In genomic region chr19:37719111-37719926, GRCh38 we compare ENCODE assay signal across 1 cellular context.
TF ChIP-seq lines count a peak whose summit lies in the region.

Gene ZNF607, minus strand, starts transcription at chr19:37719761. Its CDS starts 8,143 bp downstream, at chr19:37711618.

TF ChIP-seq in K562, 482 proteins besides CTCF, POLR2A, EP300 and RAD21 (continued from another document and continues in another):
- TF ChIP-seq NKRF (IDR thresholded peaks at IDR 0.05; ENCODE audit: borderline replicate concordance) (peak; percentile 27; the same call in 1 of the 2 replicates), ZNF232 (CRISPR knock-in tag; IDR thresholded peaks at IDR 0.05) (no peak), ZFP30 (CRISPR knock-in tag; IDR thresholded peaks at IDR 0.05; ENCODE audit: borderline replicate concordance) (no peak), CHD7 (IDR thresholded peaks at IDR 0.05; ENCODE audit: low read depth, low read length) (no peak), SAFB (IDR thresholded peaks at IDR 0.05; ENCODE audit: borderline replicate concordance, low read depth, low read length) (no peak), RBM39 (optimal IDR thresholded peaks at IDR 0.05; ENCODE audit: low read depth, low read length) (no peak), ZNF507 (tag; conservative IDR thresholded peaks at IDR 0.05) (no peak), FOXO4 (CRISPR knock-in tag; IDR thresholded peaks at IDR 0.05) (no peak), ZNF263 (CRISPR knock-in tag; IDR thresholded peaks at IDR 0.05; ENCODE audit: borderline replicate concordance) (no peak), ZBTB8A (IDR thresholded peaks at IDR 0.05; ENCODE audit: partially characterized antibody) (no peak), ZNF696 (CRISPR knock-in tag; conservative IDR thresholded peaks at IDR 0.05) (no peak), TEAD1 (CRISPR knock-in tag; IDR thresholded peaks at IDR 0.05) (no peak), BDP1 (IDR thresholded peaks at IDR 0.05; ENCODE audit: insufficient read depth, insufficient read length) (no peak), XRCC5 (IDR thresholded peaks at IDR 0.05; ENCODE audit: low read depth, low read length) (peak; percentile 56; the same call in 1 of the 2 replicates), CREM (IDR thresholded peaks at IDR 0.05; ENCODE audit: low read depth) (peak; percentile 77), ZBTB9 (CRISPR knock-in tag; IDR thresholded peaks at IDR 0.05) (no peak), ZNF280A (IDR thresholded peaks at IDR 0.05; ENCODE audit: low read depth, partially characterized antibody) (no peak), MYC (IDR thresholded peaks at IDR 0.05; ENCODE audit: low read depth, low read length) (peak; percentile 69), MYC (CRISPR knock-in tag; IDR thresholded peaks at IDR 0.05; ENCODE audit: borderline replicate concordance, low read depth) (no peak), E2F5 (CRISPR knock-in tag; IDR thresholded peaks at IDR 0.05) (no peak), SMARCA5 (IDR thresholded peaks at IDR 0.05) (no peak), HDAC1 (IDR thresholded peaks at IDR 0.05) (0 out of 4 replicates have a peak, but pooled peaks of 1 of the 2 experiments have one; percentile 31), ZBTB26 (CRISPR knock-in tag; IDR thresholded peaks at IDR 0.05) (no peak), PYGO2 (tag; IDR thresholded peaks at IDR 0.05) (no peak), MNT (conservative IDR thresholded peaks at IDR 0.05) (peak; percentile 36 to 69; a peak in 3 of 4 replicates), ZNF551 (CRISPR knock-in tag; IDR thresholded peaks at IDR 0.05) (no peak), BMI1 (IDR thresholded peaks at IDR 0.05; ENCODE audit: low read length) (no peak; the same call in 1 of the 2 replicates), MEIS2 (IDR thresholded peaks at IDR 0.05; ENCODE audit: partially characterized antibody) (peak; percentile 80), MEF2A (IDR thresholded peaks at IDR 0.05; ENCODE audit: control insufficient read depth, low read depth, low read length) (no peak), ARID2 (IDR thresholded peaks at IDR 0.05) (no peak), POLR3A (IDR thresholded peaks at IDR 0.05; ENCODE audit: borderline replicate concordance, extremely low read depth, insufficient read depth, insufficient read length) (no peak), ZNF512 (tag; IDR thresholded peaks at IDR 0.05) (no peak), MYBL2 (IDR thresholded peaks at IDR 0.05; ENCODE audit: low read depth) (no peak), MYBL2 (CRISPR knock-in tag; IDR thresholded peaks at IDR 0.05; ENCODE audit: borderline replicate concordance) (no peak), PHF21A (IDR thresholded peaks at IDR 0.05; ENCODE audit: borderline replicate concordance, low read depth) (no peak), MTA3 (IDR thresholded peaks at IDR 0.05; ENCODE audit: borderline replicate concordance) (peak; percentile 58; the same call in 1 of the 2 replicates), KDM1A (IDR thresholded peaks at IDR 0.05) (no peak)
